Comparison of ENCODE assay signal across 1 cellular context in genomic region chr10:1228463-1228975, GRCh38.
TF ChIP-seq lines count a peak whose summit lies in the region.

No MANE protein-coding gene starts in this region.

TF ChIP-seq in H1, 55 proteins besides CTCF, POLR2A, EP300 and RAD21:
- TF ChIP-seq ATF3 (IDR thresholded peaks at IDR 0.05; ENCODE audit: insufficient read depth, low read depth, low read length), result no peak
- TF ChIP-seq BCL11A (IDR thresholded peaks at IDR 0.05; ENCODE audit: low read depth in 2 of 2, low read length in 2 of 2), result no peak
- no peak for TF ChIP-seq HDAC6 (IDR thresholded peaks at IDR 0.05; ENCODE audit: low read depth, low read length)
- no peak for TF ChIP-seq JUN (IDR thresholded peaks at IDR 0.05; ENCODE audit: low read depth, low read length)
- TF ChIP-seq KDM1A (IDR thresholded peaks at IDR 0.05; ENCODE audit: borderline replicate concordance, low read length), result no peak
- no peak for TF ChIP-seq GTF2F1 (IDR thresholded peaks at IDR 0.05; ENCODE audit: borderline replicate concordance, low read depth, low read length)
- TF ChIP-seq MAFK (IDR thresholded peaks at IDR 0.05; ENCODE audit: low read depth, low read length), result no peak
- no peak for TF ChIP-seq CREB1 (IDR thresholded peaks at IDR 0.05)
- no peak for TF ChIP-seq EZH2 (IDR thresholded peaks at IDR 0.05; ENCODE audit: low read depth, low read length, severe bottlenecking)
- no peak for TF ChIP-seq CBX8 (IDR thresholded peaks at IDR 0.05; ENCODE audit: borderline replicate concordance, low read depth, low read length)
